Comparison of ENCODE assay signal across 28 cellular contexts in the genomic region with DNA sequence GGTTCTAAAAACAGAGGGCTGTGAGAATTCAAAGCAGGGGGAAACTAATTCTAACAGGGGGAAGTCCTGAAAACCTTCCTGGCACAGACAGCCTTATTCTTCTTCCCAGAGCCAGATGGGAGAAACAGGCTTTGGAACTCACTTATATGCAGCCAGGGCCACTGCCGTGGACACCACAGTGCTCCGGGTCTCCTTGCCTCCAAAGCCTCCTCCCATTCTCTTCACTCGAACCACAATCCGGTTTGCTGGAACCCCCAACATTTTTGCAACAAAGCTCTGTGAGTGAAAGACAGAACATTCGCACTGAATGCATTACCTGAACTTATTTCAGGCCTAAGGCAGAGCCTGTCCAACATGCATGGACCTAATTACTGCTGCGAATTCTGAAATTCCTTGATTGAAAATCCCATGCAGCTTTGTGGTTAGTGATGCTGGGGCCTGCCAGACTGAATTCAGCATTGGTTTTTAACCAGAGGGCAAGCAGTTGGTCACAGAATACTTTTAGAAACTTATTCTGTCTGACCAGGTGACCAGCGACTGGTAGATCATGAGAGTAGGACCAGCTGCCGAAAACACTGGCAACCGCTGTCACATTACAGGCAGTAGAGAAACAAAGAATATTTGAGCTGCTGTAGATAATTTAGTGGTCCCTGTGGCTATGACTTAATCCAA. TPM values are rescaled to one million over a fixed set of nuclear protein-coding genes. Genes with fewer than 3 reads are reported as not detected.
"Had no signal": no experiment of that assay in that cellular context is flagged by ENCODE, and none has a peak within 500 bp of the region (broad histone marks: within the 10 kb centered on the region; RNA-seq: fewer than 3 reads in every experiment).

No MANE protein-coding gene starts in this region.

- DNase-seq: heart right ventricle; islet precursor cell; left ventricle myocardium inferior; mesendoderm; naive thymus-derived CD8-positive, alpha-beta T cell; ovary; right lobe of liver; stimulated activated CD4-positive, alpha-beta T cell treated with anti-CD3 and anti-CD28 coated beads, Interleukin-12 subunit alpha, Interleukin-12 subunit beta, amount 100 ng/mL, for 4 hours; stimulated activated CD4-positive, alpha-beta T cell treated with anti-CD3 and anti-CD28 coated beads, Interleukin-15, amount 100 ng/mL, for 24 hours; stimulated activated CD4-positive, alpha-beta T cell treated with anti-CD3 and anti-CD28 coated beads, Interleukin-2, amount 100 ng/mL, for 24 hours; stimulated activated CD4-positive, alpha-beta T cell treated with anti-CD3 and anti-CD28 coated beads, Interleukin-4, amount 100 ng/mL, for 24 hours; stimulated activated naive CD4-positive, alpha-beta T cell; tibial artery; trophoblast cell; upper lobe of right lung had no signal

- H3K36me3 Mint-ChIP-seq: naive thymus-derived CD8-positive, alpha-beta T cell; stimulated activated effector memory CD8-positive, alpha-beta T cell treated with anti-CD3 and anti-CD28 coated beads, Interleukin-12 subunit alpha, Interleukin-12 subunit beta, amount 100 ng/mL, for 72 hours had no signal

- H3K4me3 ChIP-seq: heart right ventricle, hepatocyte, left ventricle myocardium inferior, lung, ovary, right atrium auricular region, right lobe of liver, skin epidermis, suprapubic skin, thoracic aorta, tibial artery, upper lobe of right lung had no signal

- H3K27me3 ChIP-seq: heart right ventricle, hepatocyte, ovary, right atrium auricular region, right lobe of liver, suprapubic skin, tibial artery, upper lobe of right lung had no signal

- H3K9me3 ChIP-seq: heart right ventricle, left ventricle myocardium inferior, ovary, right atrium auricular region, right lobe of liver, suprapubic skin, thoracic aorta, tibial artery, upper lobe of right lung had no signal

- H3K36me3 ChIP-seq: heart right ventricle, left ventricle myocardium inferior, ovary, right atrium auricular region, suprapubic skin, thoracic aorta, tibial artery, upper lobe of right lung had no signal

- H3K4me1 ChIP-seq: heart right ventricle, left ventricle myocardium inferior, right atrium auricular region, right lobe of liver, suprapubic skin, tibial artery, upper lobe of right lung had no signal

- H3K9me3 Mint-ChIP-seq: mesothelial cell of epicardium; naive thymus-derived CD8-positive, alpha-beta T cell; stimulated activated effector memory CD8-positive, alpha-beta T cell treated with anti-CD3 and anti-CD28 coated beads, Interleukin-12 subunit alpha, Interleukin-12 subunit beta, amount 100 ng/mL, for 72 hours; stimulated activated naive CD8-positive, alpha-beta T cell treated with anti-CD3 and anti-CD28 coated beads, Interleukin-15, Interleukin-2, amounts not matched to agents 100 ng/mL and 50 ng/mL, for 24 hours had no signal

- H3K27ac ChIP-seq: heart right ventricle, hepatocyte, left ventricle myocardium inferior, ovary, right atrium auricular region, right lobe of liver, skin epidermis, suprapubic skin, thoracic aorta, tibial artery, upper lobe of right lung had no signal

- ATAC-seq: heart right ventricle; naive thymus-derived CD8-positive, alpha-beta T cell; right lobe of liver; upper lobe of right lung had no signal

- H3K4me1 Mint-ChIP-seq: mesothelial cell of epicardium; naive thymus-derived CD8-positive, alpha-beta T cell; stimulated activated effector memory CD8-positive, alpha-beta T cell treated with anti-CD3 and anti-CD28 coated beads, Interleukin-12 subunit alpha, Interleukin-12 subunit beta, amount 100 ng/mL, for 72 hours had no signal

- H3K4me3 Mint-ChIP-seq: mesothelial cell of epicardium; naive thymus-derived CD8-positive, alpha-beta T cell; stimulated activated effector memory CD8-positive, alpha-beta T cell treated with anti-CD3 and anti-CD28 coated beads, Interleukin-12 subunit alpha, Interleukin-12 subunit beta, amount 100 ng/mL, for 72 hours; stimulated activated naive CD8-positive, alpha-beta T cell treated with anti-CD3 and anti-CD28 coated beads, Interleukin-15, Interleukin-2, amounts not matched to agents 100 ng/mL and 50 ng/mL, for 24 hours had no signal

- H3K27me3 Mint-ChIP-seq: progenitor cell of endocrine pancreas had no signal

- H3K27ac Mint-ChIP-seq: mesothelial cell of epicardium; naive thymus-derived CD8-positive, alpha-beta T cell; progenitor cell of endocrine pancreas; stimulated activated effector memory CD8-positive, alpha-beta T cell treated with anti-CD3 and anti-CD28 coated beads, Interleukin-12 subunit alpha, Interleukin-12 subunit beta, amount 100 ng/mL, for 72 hours; stimulated activated naive CD8-positive, alpha-beta T cell treated with anti-CD3 and anti-CD28 coated beads, Interleukin-15, Interleukin-2, amounts not matched to agents 100 ng/mL and 50 ng/mL, for 24 hours had no signal

RNA-seq across cellular contexts. Expression of a gene that starts 48.6 kb away (rescaled TPM):
- total RNA-seq: mononuclear cell; naive thymus-derived CD8-positive, alpha-beta T cell; pulmonary artery endothelial cell; right atrium auricular region; subcutaneous adipose tissue; thoracic aorta had no signal
- polyA plus RNA-seq: naive thymus-derived CD8-positive, alpha-beta T cell; ovary had no signal
